Comparison of ENCODE assay signal across 14 cellular contexts in the genomic region with DNA sequence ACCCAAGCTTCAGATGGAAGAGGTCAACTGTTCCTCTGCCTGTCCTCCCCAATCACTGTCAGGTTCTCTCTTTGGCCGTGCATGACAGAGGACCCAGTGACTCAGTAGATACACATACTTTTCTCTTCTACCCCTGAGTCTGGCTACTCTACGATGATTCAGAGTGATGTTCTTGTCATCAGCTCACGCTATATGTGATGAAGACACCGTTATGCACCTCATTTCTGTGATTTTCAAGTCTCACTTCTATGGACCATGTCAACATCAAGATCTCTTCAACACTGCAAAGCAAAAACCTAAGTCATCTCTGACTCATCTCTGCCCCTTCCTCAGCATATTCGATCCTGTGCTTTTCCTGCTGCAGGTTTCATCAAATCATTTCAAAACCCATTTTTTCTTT.
DNase-seq lines count a peak whose midpoint lies in the region; TF ChIP-seq lines count a peak whose summit lies in the region.
"Had no signal": no experiment of that assay in that cellular context is flagged by ENCODE, and none has a peak within 500 bp of the region (broad histone marks: within the 10 kb centered on the region; RNA-seq: fewer than 3 reads in every experiment).

No MANE protein-coding gene starts in this region.

- H3K9me3 Mint-ChIP-seq in MCF 10A (ENCODE audit: unreplicated experiment): no peaks in the 10 kb centered on the region
- H3K9me3 Mint-ChIP-seq: activated B cell treated with CpG ODN at 0.5 μM for 24 hours had no signal

- peaks cover 17% of the 10 kb centered on the region for H3K4me1 Mint-ChIP-seq in MCF 10A (ENCODE audit: insufficient read depth, unreplicated experiment)
- H3K4me1 Mint-ChIP-seq: neural progenitor cell had no signal

- peaks cover 34% of the 10 kb centered on the region for H3K36me3 Mint-ChIP-seq in MCF 10A (ENCODE audit: insufficient read depth, unreplicated experiment)

- H3K36me3 ChIP-seq in breast epithelium (no peaks in the 10 kb centered on the region), SJSA1 (peaks cover 20% of the 10 kb centered on the region), fibroblast of lung (ENCODE audit: control insufficient read depth, insufficient read depth, low read length) (no peaks in the 10 kb centered on the region), thyroid gland (peaks cover 7 to 12% of the 10 kb centered on the region in 2 donors)

- H3K9me3 ChIP-seq in breast epithelium (no peaks in the 10 kb centered on the region), SJSA1 (replicated peaks) (no peaks in the 10 kb centered on the region), fibroblast of lung (ENCODE audit: control insufficient read depth, insufficient read depth, low read depth, low read length) (no peaks in the 10 kb centered on the region), thyroid gland (no peaks in the 10 kb centered on the region)
- H3K9me3 ChIP-seq: spleen had no signal

- no peaks in the 10 kb centered on the region for H4K20me1 ChIP-seq in fibroblast of lung (ENCODE audit: control insufficient read depth, extremely low read depth, insufficient read depth, low read length)
- H4K20me1 ChIP-seq: BLaER1 treated with 17β-estradiol and CSF1 and Interleukin-3, amounts not matched to agents 10 nM and 100 nM had no signal

- BruUV-seq in MCF 10A (replicated peaks; lab: Mats Ljungman, UMichigan): no TSS peak

- no peak overlapping the region for H3K9ac ChIP-seq in fibroblast of lung (ENCODE audit: insufficient read depth, low read length)
- H3K9ac ChIP-seq: BLaER1 treated with 17β-estradiol and CSF1 and Interleukin-3, amounts not matched to agents 10 nM and 100 nM; neural progenitor cell had no signal

- H3K4me3 Mint-ChIP-seq in MCF 10A (ENCODE audit: unreplicated experiment): no peak overlapping the region
- H3K4me3 Mint-ChIP-seq: activated B cell treated with CpG ODN at 0.5 μM for 24 hours, neural progenitor cell had no signal

- H3K27ac ChIP-seq in breast epithelium (no peak overlapping the region), SJSA1 (peak overlapping the region; percentile 28), fibroblast of lung (ENCODE audit: insufficient read depth, low read length) (peak overlapping the region; percentile 46), thyroid gland (peak overlapping the region in 2 of 3 donors; percentile 4 to 34)
- H3K27ac ChIP-seq: BLaER1 treated with 17β-estradiol and CSF1 and Interleukin-3, amounts not matched to agents 10 nM and 100 nM; neural progenitor cell; spleen had no signal

- H3K4me1 ChIP-seq in breast epithelium (no peaks in the 10 kb centered on the region), SJSA1 (replicated peaks) (peaks cover 15% of the 10 kb centered on the region), fibroblast of lung (ENCODE audit: control insufficient read depth, extremely low read depth, insufficient read depth, low read length) (peaks cover 14% of the 10 kb centered on the region), thyroid gland (peaks cover 28 to 41% of the 10 kb centered on the region in 2 donors)
- H3K4me1 ChIP-seq: neural progenitor cell had no signal

- TF ChIP-seq POLR2A in breast epithelium (IDR thresholded peaks at IDR 0.05) (no peak), thyroid gland (IDR thresholded peaks at IDR 0.05) (no peak)

- TF ChIP-seq CTCF in MCF 10A (IDR thresholded peaks at IDR 0.05; ENCODE audit: unreplicated experiment) (no peak), breast epithelium (IDR thresholded peaks at IDR 0.05) (no peak), fibroblast of lung (conservative IDR thresholded peaks at IDR 0.05 in 1 of 2, IDR thresholded peaks at IDR 0.05 in 1 of 2; ENCODE audit: low read depth in 1 of 2, low read length in 2 of 2) (no peak), thyroid gland (IDR thresholded peaks at IDR 0.05) (no peak)

- CTCF ChIA-PET in MCF 10A (lab: Yijun Ruan, JAX): interaction anchor here (2.0 to 2.8 kb wide), 2 partner anchors 19 to 80 kb away, joined by 10 to 19 read pairs; no protein-coding TSS in a partner anchor

- H3K27me3 Mint-ChIP-seq in MCF 10A (ENCODE audit: insufficient read depth, unreplicated experiment): no peaks in the 10 kb centered on the region
- H3K27me3 Mint-ChIP-seq: activated B cell treated with CpG ODN at 0.5 μM for 24 hours had no signal

- DNase-seq in MCF 10A (ENCODE audit: unreplicated experiment) (peak; percentile 57), breast epithelium (ENCODE audit: low spot score in 2 of 2) (no peak), SJSA1 (ENCODE audit: low read depth in 1 of 2, low spot score in 2 of 2) (peak in 1 of 2 experiments; percentile 46), fibroblast of lung (ENCODE audit: low read depth in 2 of 2) (peak; percentile 38 to 86), thyroid gland (no peak), midbrain (lab: John Stamatoyannopoulos, UW) (no peak), NCI-H187 (lab: John Stamatoyannopoulos, UW) (no peak), NCI-H345 (lab: John Stamatoyannopoulos, UW) (no peak)
- DNase-seq: activated B cell treated with CpG ODN at 0.5 μM for 24 hours, activated gamma-delta T cell treated with Interleukin-2 at 50 U/mL for 16 hours, Right ventricle myocardium superior, spleen had no signal

- no peak overlapping the region for H3K4me2 ChIP-seq in fibroblast of lung (ENCODE audit: extremely low read depth, insufficient read depth, low read length)
- H3K4me2 ChIP-seq: BLaER1 treated with 17β-estradiol and CSF1 and Interleukin-3, amounts not matched to agents 10 nM and 100 nM; neural progenitor cell had no signal

- POLR2A ChIA-PET in MCF 10A (lab: Yijun Ruan, JAX): interaction anchor here (1.1 to 1.2 kb wide), 2 partner anchors 8 to 77 kb away, joined by 4 read pairs; no protein-coding TSS in a partner anchor

- intact Hi-C loops in MCF 10A (cut with micrococcal nuclease): loop anchor here (5.0 kb wide), 1 partner anchor 79 kb away; the partner anchor contains the start of gene CREB3L2
- intact Hi-C loops in breast epithelium (cut with DNase I; ENCODE audit: low total_unique reads): loop anchor here (1.0 kb wide), 1 partner anchor 9 kb away; no protein-coding TSS in a partner anchor
- intact Hi-C loops in thyroid gland (cut with DNase I): no loop called here

- H3K79me2 ChIP-seq in fibroblast of lung (ENCODE audit: control insufficient read depth, insufficient read depth, low read length): peaks cover 65% of the 10 kb centered on the region

- H3K27me3 ChIP-seq in breast epithelium: no peaks in the 10 kb centered on the region
- no peaks in the 10 kb centered on the region for H3K27me3 ChIP-seq in SJSA1 (replicated peaks)
- H3K27me3 ChIP-seq in fibroblast of lung (ENCODE audit: control insufficient read depth, insufficient read depth, low read length): no peaks in the 10 kb centered on the region
- no peaks in the 10 kb centered on the region for H3K27me3 ChIP-seq in thyroid gland
- H3K27me3 ChIP-seq: BLaER1 treated with 17β-estradiol and CSF1 and Interleukin-3, amounts not matched to agents 10 nM and 100 nM; neural progenitor cell; spleen had no signal

- H3K4me3 ChIP-seq in breast epithelium (no peak overlapping the region), SJSA1 (no peak overlapping the region), fibroblast of lung (replicated peaks in 1 of 4; ENCODE audit: control extremely low read depth in 1 of 4, insufficient read depth in 1 of 4, low read depth in 3 of 4, low read length in 4 of 4) (no peak overlapping the region), thyroid gland (replicated peaks in 1 of 3) (no peak overlapping the region)
- H3K4me3 ChIP-seq: BLaER1 treated with 17β-estradiol and CSF1 and Interleukin-3, amounts not matched to agents 10 nM and 100 nM; neural progenitor cell; spleen had no signal

- 92 to 95% methylated on average over 5 of the region's 5 CpGs for WGBS in thyroid gland, 2 donors

- no peak overlapping the region for H2AFZ ChIP-seq in fibroblast of lung (ENCODE audit: low read length)
- H2AFZ ChIP-seq: neural progenitor cell had no signal

- peak overlapping the region; percentile 14 for H3K27ac Mint-ChIP-seq in MCF 10A (ENCODE audit: low read depth, unreplicated experiment)
- H3K27ac Mint-ChIP-seq: activated B cell treated with CpG ODN at 0.5 μM for 24 hours, neural progenitor cell had no signal

Comparison
In these comparisons a context has a peak if more than half of its experiments do, and no peak if none do; other contexts are left out.
1. DNase-seq: peak in MCF 10A (single experiment) and fibroblast of lung (2 of 2); none in breast epithelium (0 of 2), thyroid gland (0 of 2), midbrain (single experiment), NCI-H187 (0 of 2) and NCI-H345 (single experiment).
2. H3K27ac ChIP-seq: peak in SJSA1 (single experiment), fibroblast of lung (single experiment) and thyroid gland (2 of 3); none in breast epithelium (0 of 2).